In genomic region chr1:241519308-241520079, GRCh38 we compare ENCODE assay signal across 1 cellular context.
TF ChIP-seq lines count a peak whose summit lies in the region.

FH (minus strand) TSS chr1:241519755; CDS start chr1:241519722, 33 bp downstream.

TF ChIP-seq in HepG2, 621 proteins besides CTCF, POLR2A, EP300 and RAD21 (continued from another document and continues in another):
- TF ChIP-seq ZHX1 (CRISPR knock-in tag; IDR thresholded peaks at IDR 0.05; ENCODE audit: low read depth) (no peak; the same call in 1 of the 2 replicates), CERS6 (CRISPR knock-in tag; IDR thresholded peaks at IDR 0.05) (no peak), MLLT10 (CRISPR knock-in tag; IDR thresholded peaks at IDR 0.05) (no peak), ZNF343 (CRISPR knock-in tag; IDR thresholded peaks at IDR 0.05) (peak; percentile 73; the same call in 1 of the 2 replicates), MTA3 (CRISPR knock-in tag; IDR thresholded peaks at IDR 0.05) (no peak), ZNF207 (IDR thresholded peaks at IDR 0.05; ENCODE audit: borderline replicate concordance) (no peak), ADNP (CRISPR knock-in tag; IDR thresholded peaks at IDR 0.05) (no peak), ZNF713 (CRISPR knock-in tag; IDR thresholded peaks at IDR 0.05) (no peak), ZNF770 (CRISPR knock-in tag; IDR thresholded peaks at IDR 0.05) (peak; percentile 64; the same call in 1 of the 2 replicates), SRSF4 (IDR thresholded peaks at IDR 0.05; ENCODE audit: low read depth, low read length, poor library complexity, severe bottlenecking) (no peak), HIVEP1 (CRISPR knock-in tag; IDR thresholded peaks at IDR 0.05) (no peak), ZSCAN20 (CRISPR knock-in tag; IDR thresholded peaks at IDR 0.05; ENCODE audit: borderline replicate concordance) (0 out of 2 replicates have a peak, but pooled peaks have one; percentile 31), ZC3H13 (CRISPR knock-in tag; IDR thresholded peaks at IDR 0.05) (peak; percentile 47; the same call in 1 of the 2 replicates), KLF11 (CRISPR knock-in tag; IDR thresholded peaks at IDR 0.05) (no peak), MAF1 (CRISPR knock-in tag; IDR thresholded peaks at IDR 0.05; ENCODE audit: borderline replicate concordance) (no peak), RNF219 (CRISPR knock-in tag; IDR thresholded peaks at IDR 0.05) (peak; percentile 26; the same call in 1 of the 2 replicates), PRDM10 (CRISPR knock-in tag; IDR thresholded peaks at IDR 0.05; ENCODE audit: low read depth) (no peak), XRCC5 (optimal IDR thresholded peaks at IDR 0.05; ENCODE audit: low read length) (no peak), ZBTB43 (CRISPR knock-in tag; conservative IDR thresholded peaks at IDR 0.05) (no peak), TFAP4 (IDR thresholded peaks at IDR 0.05; ENCODE audit: borderline replicate concordance, low read depth) (no peak), ZNF142 (CRISPR knock-in tag; IDR thresholded peaks at IDR 0.05) (no peak), ZNF230 (CRISPR knock-in tag; IDR thresholded peaks at IDR 0.05) (no peak), SP5 (CRISPR knock-in tag; IDR thresholded peaks at IDR 0.05; ENCODE audit: borderline replicate concordance, low read depth) (no peak), TGIF2 (CRISPR knock-in tag; IDR thresholded peaks at IDR 0.05) (0 out of 2 replicates have a peak, but pooled peaks have one; percentile 44), ZNF891 (CRISPR knock-in tag; IDR thresholded peaks at IDR 0.05) (peak; percentile 76; the same call in 1 of the 2 replicates), ATF5 (CRISPR knock-in tag; IDR thresholded peaks at IDR 0.05; ENCODE audit: low read depth) (no peak), RXRB (CRISPR knock-in tag; IDR thresholded peaks at IDR 0.05; ENCODE audit: borderline replicate concordance) (no peak), TBL1XR1 (IDR thresholded peaks at IDR 0.05; ENCODE audit: borderline replicate concordance, low read length, partially characterized antibody) (no peak), ZNF160 (CRISPR knock-in tag; IDR thresholded peaks at IDR 0.05) (peak; percentile 71; the same call in 1 of the 2 replicates), ZBTB34 (CRISPR knock-in tag; IDR thresholded peaks at IDR 0.05) (peak; percentile 17; the same call in 1 of the 2 replicates), ZNF383 (CRISPR knock-in tag; IDR thresholded peaks at IDR 0.05; ENCODE audit: borderline replicate concordance) (no peak), MLX (CRISPR knock-in tag; IDR thresholded peaks at IDR 0.05) (no peak)
